Comparison of ENCODE assay signal across 9 cellular contexts in genomic region chr2:237441605-237442004, GRCh38. TPM values are rescaled to one million over a fixed set of nuclear protein-coding genes. Genes with fewer than 3 reads are reported as not detected.
DNase-seq lines count a peak whose midpoint lies in the region; ATAC-seq and TF ChIP-seq lines count a peak whose summit lies in the region.
"Had no signal": no experiment of that assay in that cellular context is flagged by ENCODE, and none has a peak within 500 bp of the region (broad histone marks: within the 10 kb centered on the region; RNA-seq: fewer than 3 reads in every experiment).

No MANE protein-coding gene starts in this region.

- peak overlapping the region; percentile 60 for H2BK20ac ChIP-seq in IMR-90 (ENCODE audit: low read depth, low read length)

- intact Hi-C loops in IMR-90 (cut with micrococcal nuclease), result no loop called here

- no CpG with 5 or more reads among the region's 2 CpGs for WGBS in IMR-90 (ENCODE audit: extremely low coverage in 2 of 2, insufficient read length in 1 of 2), 2 experiments

- H3K36me3 ChIP-seq in IMR-90 (ENCODE audit: control insufficient read depth, insufficient read depth, low read length), result no peaks in the 10 kb centered on the region

- peak overlapping the region; percentile 9 for H3K27ac ChIP-seq in IMR-90 (ENCODE audit: insufficient read depth, low read length)
- peak overlapping the region in 1 of 2 donors; percentile 21 for H3K27ac ChIP-seq in coronary artery

- H3K4me1 Mint-ChIP-seq in activated T-cell treated with anti-CD3 and anti-CD28 coated beads, Interleukin-2, amount 50 U/mL, for 24 hours (ENCODE audit: low read depth), result peaks cover 83% of the 10 kb centered on the region

- H3K36me3 Mint-ChIP-seq in activated T-cell treated with anti-CD3 and anti-CD28 coated beads, Interleukin-2, amount 50 U/mL, for 24 hours (ENCODE audit: low read depth), result peaks cover 11% of the 10 kb centered on the region

- no peak for TF ChIP-seq RAD21 in IMR-90 (IDR thresholded peaks at IDR 0.05; ENCODE audit: low read length)

- H4K5ac ChIP-seq in IMR-90 (ENCODE audit: low read depth, low read length), result peak overlapping the region; percentile 44

- no peak overlapping the region for H3K23ac ChIP-seq in IMR-90 (ENCODE audit: low read depth, low read length)

- no peak overlapping the region for H3K56ac ChIP-seq in IMR-90 (ENCODE audit: extremely low read depth, insufficient read depth, low read length)

- H3K14ac ChIP-seq in IMR-90 (replicated peaks; ENCODE audit: low read depth, low read length), result peak overlapping the region; percentile 39

- peaks cover 14% of the 10 kb centered on the region for H3K4me1 ChIP-seq in IMR-90 (ENCODE audit: control insufficient read depth, insufficient read depth, low read length)

- BruUV-seq in IMR-90 (replicated peaks; lab: Mats Ljungman, UMichigan), result no TSS peak

- H3K27me3 Mint-ChIP-seq in activated T-cell treated with anti-CD3 and anti-CD28 coated beads, Interleukin-2, amount 50 U/mL, for 24 hours, result no peaks in the 10 kb centered on the region

- peak overlapping the region; percentile 56 for H2BK120ac ChIP-seq in IMR-90 (ENCODE audit: low read depth, low read length)

- in situ Hi-C loops in IMR-90 (cut with MboI; ENCODE audit: low sequenced_read_pairs), result no loop called here

- H2AK9ac ChIP-seq in IMR-90 (replicated peaks; ENCODE audit: low read depth, low read length, poor library complexity), result peak overlapping the region; percentile 6

- H2BK5ac ChIP-seq in IMR-90 (ENCODE audit: low read depth, low read length, poor library complexity, severe bottlenecking), result peak overlapping the region; percentile 26

- ATAC-seq in IMR-90 (ENCODE audit: low read depth) (peak; percentile 87), HG03354 (IDR thresholded peaks at IDR 0.05; ENCODE audit: poor library complexity, severe bottlenecking, unreplicated experiment) (no peak)
- ATAC-seq: HCT116 had no signal

- no peak overlapping the region for H3K9ac ChIP-seq in IMR-90 (ENCODE audit: low read depth, low read length)

- H3K9me3 ChIP-seq in IMR-90 (ENCODE audit: control insufficient read depth, insufficient read depth, low read length), result no peaks in the 10 kb centered on the region

- peaks cover 12% of the 10 kb centered on the region for H3K9me1 ChIP-seq in IMR-90 (ENCODE audit: insufficient read depth, low read length)

- H4K20me1 ChIP-seq in IMR-90 (ENCODE audit: insufficient read depth, low read length), result no peaks in the 10 kb centered on the region

- 0 out of 3 replicates have a peak overlapping the region, but pooled peaks have one; percentile 13 for H2BK15ac ChIP-seq in IMR-90 (ENCODE audit: low read depth, low read length)

- 0 out of 4 replicates have a peak, but pooled peaks cover 0 to 6% of the 10 kb centered on the region in 2 experiments for H3K79me1 ChIP-seq in IMR-90 (ENCODE audit: low read depth in 1 of 2, low read length in 2 of 2)

- peak overlapping the region; percentile 36 for H3K18ac ChIP-seq in IMR-90 (ENCODE audit: low read depth, low read length)

- H3K27ac Mint-ChIP-seq in activated T-cell treated with anti-CD3 and anti-CD28 coated beads, Interleukin-2, amount 50 U/mL, for 24 hours, result peak overlapping the region; percentile 95

- TF ChIP-seq CTCF in IMR-90 (conservative IDR thresholded peaks at IDR 0.05; ENCODE audit: low read depth, low read length) (no peak), fibroblast of villous mesenchyme (IDR thresholded peaks at IDR 0.05; ENCODE audit: insufficient read depth, low read depth, low read length) (no peak), coronary artery (IDR thresholded peaks at IDR 0.05) (no peak)

- dilution Hi-C loops in IMR-90 (cut with HindIII; ENCODE audit: low sequenced_read_pairs, unreplicated experiment), result no loop called here

- peak overlapping the region; percentile 82 for H3K4ac ChIP-seq in IMR-90 (ENCODE audit: low read depth, low read length)

- peak overlapping the region; percentile 64 for H3K4me3 Mint-ChIP-seq in activated T-cell treated with anti-CD3 and anti-CD28 coated beads, Interleukin-2, amount 50 U/mL, for 24 hours

- H3K9me3 Mint-ChIP-seq in activated T-cell treated with anti-CD3 and anti-CD28 coated beads, Interleukin-2, amount 50 U/mL, for 24 hours, result peaks cover 12% of the 10 kb centered on the region

- H3K27me3 ChIP-seq in IMR-90 (ENCODE audit: control insufficient read depth, insufficient read depth, low read length), result no peaks in the 10 kb centered on the region

- peak overlapping the region; percentile 20; the same call in 1 of the 2 replicates for H4K91ac ChIP-seq in IMR-90 (ENCODE audit: insufficient read depth, low read depth, low read length)

- POLR2A ChIA-PET in IMR-90 (lab: Charles Lee; ENCODE audit: unreplicated experiment), result interaction anchor here (1.1 to 1.2 kb wide), 2 partner anchors 28 to 30 kb away, joined by 3 to 8 read pairs; partner anchors contain the start of gene COL6A3

- CTCF ChIA-PET in IMR-90 (lab: Yijun Ruan, JAX), result interaction anchor here (1.0 kb wide), 1 partner anchor 20 kb away, joined by 6 read pairs; no protein-coding TSS in a partner anchor

- DNase-seq in IMR-90 (peak; percentile 89), fibroblast of villous mesenchyme (ENCODE audit: low read depth) (peak; percentile 90), coronary artery (ENCODE audit: low spot score) (no peak), NCI-H524 treated with DMSO at 0.1 percent for 48 hours (lab: John Stamatoyannopoulos, UW) (no peak)
- peak; percentile 65 for DNase-seq in activated T-cell treated with anti-CD3 and anti-CD28 coated beads, Interleukin-2, amount 50 U/mL, for 24 hours
- DNase-seq in stimulated activated naive CD4-positive, alpha-beta T cell (lab: John Stamatoyannopoulos, UW), result peak in 5 of 6 experiments; percentile 8 to 66 (median 57)
- DNase-seq: Kasumi-1 had no signal

- H2AK5ac ChIP-seq in IMR-90 (ENCODE audit: low read depth, low read length), result peak overlapping the region; percentile 41

- no peak for TF ChIP-seq POLR2A in IMR-90 (IDR thresholded peaks at IDR 0.05; ENCODE audit: low read depth, low read length)

- peak overlapping the region in 1 of 2 experiments; percentile 81; a peak in 2 of 4 replicates for H4K8ac ChIP-seq in IMR-90 (ENCODE audit: low read depth in 2 of 2, low read length in 2 of 2)

- peak overlapping the region; percentile 34 for H3K4me2 ChIP-seq in IMR-90 (ENCODE audit: low read depth, low read length)

- H2AFZ ChIP-seq in IMR-90 (replicated peaks; ENCODE audit: low read length, poor library complexity), result peak overlapping the region; percentile 6

- H3K4me3 ChIP-seq in IMR-90 (ENCODE audit: insufficient read depth, low read depth, low read length) (no peak overlapping the region), fibroblast of villous mesenchyme (ENCODE audit: low read depth, low read length) (no peak overlapping the region), coronary artery (no peak overlapping the region)

TF ChIP-seq in IMR-90, 13 proteins besides CTCF, POLR2A, EP300 and RAD21:
- TF ChIP-seq MAFK (IDR thresholded peaks at IDR 0.05; ENCODE audit: low read depth, low read length), result peak; percentile 49; the same call in 1 of the 2 replicates
- peak; percentile 43; the same call in 1 of the 2 replicates for TF ChIP-seq MAZ (IDR thresholded peaks at IDR 0.05; ENCODE audit: borderline replicate concordance, low read depth, low read length)
- no peak for TF ChIP-seq SMC3 (IDR thresholded peaks at IDR 0.05; ENCODE audit: low read depth, low read length)
- TF ChIP-seq RFX5 (IDR thresholded peaks at IDR 0.05; ENCODE audit: low read depth, low read length), result no peak
- TF ChIP-seq RCOR1 (IDR thresholded peaks at IDR 0.05; ENCODE audit: insufficient replicate concordance, low read length), result peak; percentile 43
- TF ChIP-seq FOS (IDR thresholded peaks at IDR 0.05; ENCODE audit: low read depth, low read length), result 0 out of 2 replicates have a peak, but pooled peaks have one; percentile 10
- TF ChIP-seq BHLHE40 (IDR thresholded peaks at IDR 0.05; ENCODE audit: low read depth, low read length), result peak; percentile 26; the same call in 1 of the 2 replicates
- TF ChIP-seq MXI1 (IDR thresholded peaks at IDR 0.05; ENCODE audit: borderline replicate concordance, low read depth, low read length), result no peak
- peak; percentile 70 for TF ChIP-seq CEBPB (IDR thresholded peaks at IDR 0.05; ENCODE audit: low read depth, low read length)
- TF ChIP-seq USF2 (IDR thresholded peaks at IDR 0.05; ENCODE audit: low read depth, low read length), result no peak
TF ChIP-seq in IMR-90: peak in this region for 6.

RNA-seq across cellular contexts. Expression of gene COL6A3, which starts 27.6 kb away (rescaled TPM):
- total RNA-seq in IMR-90 (2012; rRNA removed) (1,501 and 1,855 TPM in 2 replicates), fibroblast of villous mesenchyme (1,329 and 1,968 TPM in 2 replicates)
- 798 and 964 TPM in 2 replicates for polyA plus RNA-seq in IMR-90 (2012; rRNA removed)
- polyA plus RNA-seq in IMR-90 (2012; cell fraction: cytosol; rRNA removed), result 520 and 674 TPM in 2 replicates
- 700 and 999 TPM in 2 replicates for polyA plus RNA-seq in IMR-90 (2012; cell fraction: nucleus; rRNA removed; ENCODE audit: low replicate concordance)

RNA-seq across cellular contexts. Expression of gene MLPH, which starts 45.4 kb away (rescaled TPM):
- total RNA-seq in IMR-90 (2012; rRNA removed), result 13.8 and 13.9 TPM in 2 replicates
- 21.6 and 23.7 TPM in 2 replicates for polyA plus RNA-seq in IMR-90 (2012; rRNA removed)
- 12.9 and 20.1 TPM in 2 replicates for polyA plus RNA-seq in IMR-90 (2012; cell fraction: cytosol; rRNA removed)
- 50.9 and 66.0 TPM in 2 replicates for polyA plus RNA-seq in IMR-90 (2012; cell fraction: nucleus; rRNA removed; ENCODE audit: low replicate concordance)
- 29.3 and 40.6 TPM in 2 replicates for total RNA-seq in fibroblast of villous mesenchyme

Comparison
In these comparisons a context has a peak if more than half of its experiments do, and no peak if none do; other contexts are left out.
1. DNase-seq: peak in IMR-90 (single experiment), activated T-cell treated with anti-CD3 and anti-CD28 coated beads, Interleukin-2, amount 50 U/mL, for 24 hours (single experiment), fibroblast of villous mesenchyme (single experiment) and stimulated activated naive CD4-positive, alpha-beta T cell (5 of 6); none in coronary artery (single experiment) and NCI-H524 treated with DMSO at 0.1 percent for 48 hours (single experiment).